Comparison of ENCODE assay signal across 29 cellular contexts in the genomic region with DNA sequence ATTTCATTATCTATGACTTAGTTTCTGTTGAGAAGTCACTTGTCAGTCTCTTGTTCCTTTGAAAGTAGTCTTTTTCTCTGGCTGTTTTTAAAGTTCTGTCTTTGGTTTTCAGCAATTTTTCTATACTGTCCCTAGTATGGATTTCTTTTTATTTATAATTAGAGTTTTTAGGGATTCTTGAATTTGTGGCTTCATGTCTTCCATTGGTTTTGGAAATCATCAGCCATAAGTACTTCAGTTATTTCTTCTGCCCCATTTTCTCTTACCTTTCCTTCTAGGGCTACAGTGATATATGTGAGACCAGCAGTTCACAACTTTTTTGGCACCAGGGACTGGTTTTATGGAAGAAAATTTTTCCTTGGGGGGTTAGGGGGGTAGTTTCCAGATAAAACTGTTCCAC.
"Had no signal": no experiment of that assay in that cellular context is flagged by ENCODE, and none has a peak within 500 bp of the region (broad histone marks: within the 10 kb centered on the region; RNA-seq: fewer than 3 reads in every experiment).

No MANE protein-coding gene starts in this region.

- FAIRE-seq: small intestine had no signal

- H3K4me3 Mint-ChIP-seq: naive thymus-derived CD4-positive, alpha-beta T cell; natural killer cell; nephron progenitor cell; neural progenitor cell; stimulated activated effector memory CD8-positive, alpha-beta T cell treated with anti-CD3 and anti-CD28 coated beads, Interleukin-12 subunit alpha, Interleukin-12 subunit beta, amount 100 ng/mL, for 72 hours; stimulated activated naive B cell treated with anti-CD40 and anti-IgM and Interleukin-4, amounts not matched to agents 10 μg/mL and 1 μg/mL and 100 μg/mL, for 72 hours; stimulated activated naive CD8-positive, alpha-beta T cell treated with anti-CD3 and anti-CD28 coated beads, Interleukin-15, Interleukin-2, amounts not matched to agents 100 ng/mL and 50 ng/mL, for 24 hours had no signal

- H3K4me1 ChIP-seq: parathyroid adenoma, psoas muscle, uterus had no signal

- H3K79me2 ChIP-seq: parathyroid adenoma had no signal

- DNase-seq: naive thymus-derived CD4-positive, alpha-beta T cell; natural killer cell; nephron progenitor cell; occipital lobe; ovary; posterior cingulate gyrus; psoas muscle; right cardiac atrium; right lobe of liver; sigmoid colon; small intestine; stimulated activated CD4-positive, alpha-beta T cell treated with anti-CD3 and anti-CD28 coated beads, Interleukin-15, amount 100 ng/mL, for 24 hours; stimulated activated CD4-positive, alpha-beta T cell treated with anti-CD3 and anti-CD28 coated beads, Interleukin-2, amount 100 ng/mL, for 24 hours; stimulated activated CD4-positive, alpha-beta T cell treated with anti-CD3 and anti-CD28 coated beads, Interleukin-2, amount 100 ng/mL, for 48 hours; stimulated activated CD4-positive, alpha-beta T cell treated with anti-CD3 and anti-CD28 coated beads, Interleukin-4, amount 100 ng/mL, for 24 hours; stimulated activated naive B cell treated with anti-CD40 and anti-IgM and Interleukin-4, amounts not matched to agents 10 μg/mL and 1 μg/mL and 100 μg/mL, for 72 hours; stimulated activated naive CD4-positive, alpha-beta T cell treated with Interleukin-2 at 50 U/mL for 16 hours; stomach; thyroid gland; trophoblast cell; upper lobe of left lung; uterus had no signal

- H3K4me3 ChIP-seq: neural progenitor cell, ovary, psoas muscle, right lobe of liver, sigmoid colon, stomach, thoracic aorta, thyroid gland, tibial nerve, upper lobe of left lung, uterus had no signal

- ATAC-seq: naive thymus-derived CD4-positive, alpha-beta T cell; natural killer cell; psoas muscle; right cardiac atrium; right lobe of liver; stimulated activated effector memory CD8-positive, alpha-beta T cell treated with anti-CD3 and anti-CD28 coated beads, Interleukin-12 subunit alpha, Interleukin-12 subunit beta, amount 100 ng/mL, for 72 hours; stimulated activated naive B cell treated with anti-CD40 and anti-IgM and Interleukin-4, amounts not matched to agents 10 μg/mL and 1 μg/mL and 100 μg/mL, for 72 hours had no signal

- H3K27me3 Mint-ChIP-seq: progenitor cell of endocrine pancreas had no signal

- H3K9me3 ChIP-seq: right lobe of liver, thoracic aorta, thyroid gland, upper lobe of left lung had no signal

- H2AFZ ChIP-seq: neural progenitor cell, parathyroid adenoma had no signal

- H3K36me3 Mint-ChIP-seq: natural killer cell had no signal

- H3K27me3 ChIP-seq: ovary, right lobe of liver, sigmoid colon, stomach, thyroid gland, tibial nerve, upper lobe of left lung, uterus had no signal

- H3K27ac Mint-ChIP-seq: natural killer cell; nephron progenitor cell; neural progenitor cell; progenitor cell of endocrine pancreas; stimulated activated effector memory CD8-positive, alpha-beta T cell treated with anti-CD3 and anti-CD28 coated beads, Interleukin-12 subunit alpha, Interleukin-12 subunit beta, amount 100 ng/mL, for 72 hours; stimulated activated naive B cell treated with anti-CD40 and anti-IgM and Interleukin-4, amounts not matched to agents 10 μg/mL and 1 μg/mL and 100 μg/mL, for 72 hours; stimulated activated naive CD8-positive, alpha-beta T cell treated with anti-CD3 and anti-CD28 coated beads, Interleukin-15, Interleukin-2, amounts not matched to agents 100 ng/mL and 50 ng/mL, for 24 hours had no signal

- H3K36me3 ChIP-seq: ovary, right lobe of liver, sigmoid colon, stomach, thoracic aorta, thyroid gland, upper lobe of left lung, uterus had no signal

- H3K9ac ChIP-seq: neural progenitor cell, parathyroid adenoma had no signal

- H3K9me3 Mint-ChIP-seq: natural killer cell; stimulated activated effector memory CD8-positive, alpha-beta T cell treated with anti-CD3 and anti-CD28 coated beads, Interleukin-12 subunit alpha, Interleukin-12 subunit beta, amount 100 ng/mL, for 72 hours; stimulated activated naive B cell treated with anti-CD40 and anti-IgM and Interleukin-4, amounts not matched to agents 10 μg/mL and 1 μg/mL and 100 μg/mL, for 72 hours; stimulated activated naive CD8-positive, alpha-beta T cell treated with anti-CD3 and anti-CD28 coated beads, Interleukin-15, Interleukin-2, amounts not matched to agents 100 ng/mL and 50 ng/mL, for 24 hours had no signal

- H3K27ac ChIP-seq: neural progenitor cell, ovary, parathyroid adenoma, psoas muscle, right lobe of liver, sigmoid colon, stomach, thoracic aorta, thyroid gland, tibial nerve, upper lobe of left lung, uterus had no signal

- H3K4me2 ChIP-seq: neural progenitor cell had no signal
